ENCODE assay signal across 8 cellular contexts in the genomic region with DNA sequence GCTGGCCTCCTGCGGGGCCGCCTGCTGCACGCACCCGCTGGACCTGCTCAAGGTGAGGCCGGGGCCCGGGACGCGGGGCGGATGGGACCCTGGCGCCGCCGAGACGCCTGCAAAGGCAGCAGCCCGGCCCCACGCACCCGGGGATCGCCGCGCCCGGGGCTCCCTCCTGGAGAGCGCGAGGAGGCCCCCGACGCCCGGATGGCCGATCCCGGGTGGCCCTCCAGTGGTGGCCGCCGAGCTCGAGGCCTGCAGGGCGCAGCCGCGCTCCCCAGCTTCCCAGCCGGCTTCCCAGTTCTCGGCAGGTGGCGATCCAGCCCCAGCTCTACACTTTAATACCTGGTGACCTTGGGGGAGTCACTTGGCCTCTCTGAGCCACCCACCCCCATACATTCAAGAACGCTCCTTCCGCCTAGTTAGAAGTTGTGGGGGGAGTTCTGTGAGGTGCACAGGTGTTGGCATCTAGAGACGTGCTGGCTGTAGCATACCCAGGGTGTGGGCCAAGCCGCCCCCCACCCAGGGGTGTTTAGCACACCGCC. TPM values are rescaled to one million over a fixed set of nuclear protein-coding genes. Genes with fewer than 3 reads are reported as not detected.
A peak's percentile ranks its signal among the peaks of the same experiment; 100 is the strongest.
DNase-seq lines count a peak whose midpoint lies in the region; ATAC-seq, FAIRE-seq and TF ChIP-seq lines count a peak whose summit lies in the region.

No MANE protein-coding gene starts in this region.

- peak overlapping the region; percentile 83 for H3K27ac Mint-ChIP-seq in WTC11

- H3K4me1 ChIP-seq in heart right ventricle (peaks cover 7 to 36% (median 31%) of the 10 kb centered on the region in 9 donors), rectal smooth muscle tissue (ENCODE audit: control insufficient read depth, insufficient read depth, low read length) (peaks cover 11% of the 10 kb centered on the region)

- H3K9ac ChIP-seq in rectal smooth muscle tissue (ENCODE audit: low read length) = peak overlapping the region; percentile 38

- H3K9me3 ChIP-seq in heart right ventricle = no peaks in the 10 kb centered on the region

- ATAC-seq in HG03571 (IDR thresholded peaks at IDR 0.05; ENCODE audit: unreplicated experiment) (peak; percentile 11), WTC11 (peak; percentile 2), heart right ventricle (peak in 7 of 8 donors; percentile 3 to 29 (median 18)), GM18873 (IDR thresholded peaks at IDR 0.05; ENCODE audit: low FRiP score, unreplicated experiment) (no peak)

- peaks cover 24% of the 10 kb centered on the region for H3K4me1 Mint-ChIP-seq in WTC11

- H3K27me3 ChIP-seq in heart right ventricle (no peaks in the 10 kb centered on the region), rectal smooth muscle tissue (ENCODE audit: control insufficient read depth, insufficient read depth, low read length) (no peaks in the 10 kb centered on the region)

- POLR2A ChIA-PET in WTC11 (lab: Charles Lee) = interaction anchor here (1.4 to 2.3 kb wide), 2 partner anchors 9 to 10 kb away, joined by 3 to 11 read pairs; a partner anchor contains a TSS

- no peaks in the 10 kb centered on the region; the same call in 1 of the 2 replicates for H3K36me3 Mint-ChIP-seq in WTC11

- FAIRE-seq in GM12891 (lab: Jason Lieb, UNC) = no peak

- TF ChIP-seq POLR2A in GM12891 (IDR thresholded peaks at IDR 0.05; ENCODE audit: low read depth, low read length) = no peak

- DNase-seq in AG09309 (ENCODE audit: low read depth) (no peak), GM12891 (ENCODE audit: insufficient read length, low spot score) (peak; percentile 53), WTC11 (ENCODE audit: low spot score) (no peak), heart right ventricle (peak in 1 of 2 donors; percentile 44), amniotic stem cell (lab: John Stamatoyannopoulos, UW) (no peak)

- H3K36me3 ChIP-seq in heart right ventricle (peaks cover 0 to 9% (median 0%) of the 10 kb centered on the region in 9 donors), rectal smooth muscle tissue (ENCODE audit: control insufficient read depth, insufficient read depth, low read length) (no peaks in the 10 kb centered on the region)

- peaks cover 2% of the 10 kb centered on the region; the same call in 1 of the 2 replicates for H3K27me3 Mint-ChIP-seq in WTC11 (ENCODE audit: low read depth)

- H3K9me3 Mint-ChIP-seq in WTC11 = no peaks in the 10 kb centered on the region

- CTCF ChIA-PET in WTC11 (lab: Charles Lee) = interaction anchor here (0.5 to 1.4 kb wide), 5 partner anchors 10 to 194 kb away, joined by 3 to 5 read pairs (median 4); a partner anchor contains a TSS

- H3K4me3 Mint-ChIP-seq in WTC11 = peak overlapping the region; percentile 92

- TF ChIP-seq CTCF in AG09309 (IDR thresholded peaks at IDR 0.05; ENCODE audit: control insufficient read depth, insufficient read depth, low read depth, low read length, missing control alignments) (peak; percentile 25), WTC11 (IDR thresholded peaks at IDR 0.05) (no peak), heart right ventricle (IDR thresholded peaks at IDR 0.05) (peak in 3 of 9 donors; percentile 20 to 31 (median 22))

- intact Hi-C loops in heart right ventricle (cut with DNase I) = no loop called here

- H3K4me3 ChIP-seq in AG09309 (ENCODE audit: control insufficient read depth, low read depth, low read length) (peak overlapping the region; percentile 53), heart right ventricle (peak overlapping the region in 9 of 10 donors; percentile 68 to 87 (median 80)), rectal smooth muscle tissue (ENCODE audit: low read length) (peak overlapping the region; percentile 75)

- H3K27ac ChIP-seq in heart right ventricle (peak overlapping the region in 5 of 10 donors; percentile 19 to 63 (median 40)), rectal smooth muscle tissue (ENCODE audit: low read depth, low read length) (no peak overlapping the region)

- WGBS in heart right ventricle, 2 donors = 2% methylated on average over 37 to 41 of the region's 41 CpGs

TF ChIP-seq in GM12891, 5 proteins besides CTCF, POLR2A, EP300 and RAD21:
- TF ChIP-seq POLR2AphosphoS5 (IDR thresholded peaks at IDR 0.05; ENCODE audit: low read depth, low read length) (peak; percentile 46; the same call in 1 of the 2 replicates), PAX5 (IDR thresholded peaks at IDR 0.05; ENCODE audit: insufficient read depth, low read length, severe bottlenecking) (no peak)

TF ChIP-seq in WTC11, 78 proteins besides CTCF, POLR2A, EP300 and RAD21 (continues in another document):
- TF ChIP-seq, protein P1, sequence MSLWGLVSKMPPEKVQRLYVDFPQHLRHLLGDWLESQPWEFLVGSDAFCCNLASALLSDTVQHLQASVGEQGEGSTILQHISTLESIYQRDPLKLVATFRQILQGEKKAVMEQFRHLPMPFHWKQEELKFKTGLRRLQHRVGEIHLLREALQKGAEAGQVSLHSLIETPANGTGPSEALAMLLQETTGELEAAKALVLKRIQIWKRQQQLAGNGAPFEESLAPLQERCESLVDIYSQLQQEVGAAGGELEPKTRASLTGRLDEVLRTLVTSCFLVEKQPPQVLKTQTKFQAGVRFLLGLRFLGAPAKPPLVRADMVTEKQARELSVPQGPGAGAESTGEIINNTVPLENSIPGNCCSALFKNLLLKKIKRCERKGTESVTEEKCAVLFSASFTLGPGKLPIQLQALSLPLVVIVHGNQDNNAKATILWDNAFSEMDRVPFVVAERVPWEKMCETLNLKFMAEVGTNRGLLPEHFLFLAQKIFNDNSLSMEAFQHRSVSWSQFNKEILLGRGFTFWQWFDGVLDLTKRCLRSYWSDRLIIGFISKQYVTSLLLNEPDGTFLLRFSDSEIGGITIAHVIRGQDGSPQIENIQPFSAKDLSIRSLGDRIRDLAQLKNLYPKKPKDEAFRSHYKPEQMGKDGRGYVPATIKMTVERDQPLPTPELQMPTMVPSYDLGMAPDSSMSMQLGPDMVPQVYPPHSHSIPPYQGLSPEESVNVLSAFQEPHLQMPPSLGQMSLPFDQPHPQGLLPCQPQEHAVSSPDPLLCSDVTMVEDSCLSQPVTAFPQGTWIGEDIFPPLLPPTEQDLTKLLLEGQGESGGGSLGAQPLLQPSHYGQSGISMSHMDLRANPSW (CRISPR knock-in tag; conservative IDR thresholded peaks at IDR 0.05; ENCODE audit: low read depth) = no peak
- TF ChIP-seq, protein P2, sequence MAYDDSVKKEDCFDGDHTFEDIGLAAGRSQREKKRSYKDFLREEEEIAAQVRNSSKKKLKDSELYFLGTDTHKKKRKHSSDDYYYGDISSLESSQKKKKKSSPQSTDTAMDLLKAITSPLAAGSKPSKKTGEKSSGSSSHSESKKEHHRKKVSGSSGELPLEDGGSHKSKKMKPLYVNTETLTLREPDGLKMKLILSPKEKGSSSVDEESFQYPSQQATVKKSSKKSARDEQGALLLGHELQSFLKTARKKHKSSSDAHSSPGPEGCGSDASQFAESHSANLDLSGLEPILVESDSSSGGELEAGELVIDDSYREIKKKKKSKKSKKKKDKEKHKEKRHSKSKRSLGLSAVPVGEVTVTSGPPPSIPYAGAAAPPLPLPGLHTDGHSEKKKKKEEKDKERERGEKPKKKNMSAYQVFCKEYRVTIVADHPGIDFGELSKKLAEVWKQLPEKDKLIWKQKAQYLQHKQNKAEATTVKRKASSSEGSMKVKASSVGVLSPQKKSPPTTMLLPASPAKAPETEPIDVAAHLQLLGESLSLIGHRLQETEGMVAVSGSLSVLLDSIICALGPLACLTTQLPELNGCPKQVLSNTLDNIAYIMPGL (CRISPR knock-in tag; IDR thresholded peaks at IDR 0.05) = peak; percentile 46; the same call in 1 of the 2 replicates
- no peak for TF ChIP-seq ZNF219 (CRISPR knock-in tag; IDR thresholded peaks at IDR 0.05; ENCODE audit: borderline replicate concordance)
- no peak; the same call in 1 of the 2 replicates for TF ChIP-seq EMX1 (CRISPR knock-in tag; IDR thresholded peaks at IDR 0.05)
- TF ChIP-seq RELA (CRISPR knock-in tag; IDR thresholded peaks at IDR 0.05; ENCODE audit: borderline replicate concordance) = 0 out of 2 replicates have a peak, but pooled peaks have one; percentile 55
- TF ChIP-seq, protein P3, sequence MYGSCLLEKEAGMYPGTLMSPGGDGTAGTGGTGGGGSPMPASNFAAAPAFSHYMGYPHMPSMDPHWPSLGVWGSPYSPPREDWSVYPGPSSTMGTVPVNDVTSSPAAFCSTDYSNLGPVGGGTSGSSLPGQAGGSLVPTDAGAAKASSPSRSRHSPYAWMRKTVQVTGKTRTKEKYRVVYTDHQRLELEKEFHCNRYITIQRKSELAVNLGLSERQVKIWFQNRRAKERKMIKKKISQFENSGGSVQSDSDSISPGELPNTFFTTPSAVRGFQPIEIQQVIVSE (CRISPR knock-in tag; IDR thresholded peaks at IDR 0.05; ENCODE audit: borderline replicate concordance) = no peak
- TF ChIP-seq, protein P4, sequence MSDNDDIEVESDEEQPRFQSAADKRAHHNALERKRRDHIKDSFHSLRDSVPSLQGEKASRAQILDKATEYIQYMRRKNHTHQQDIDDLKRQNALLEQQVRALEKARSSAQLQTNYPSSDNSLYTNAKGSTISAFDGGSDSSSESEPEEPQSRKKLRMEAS (CRISPR knock-in tag; IDR thresholded peaks at IDR 0.05) = 0 out of 2 replicates have a peak, but pooled peaks have one; percentile 2
- TF ChIP-seq, protein P5, sequence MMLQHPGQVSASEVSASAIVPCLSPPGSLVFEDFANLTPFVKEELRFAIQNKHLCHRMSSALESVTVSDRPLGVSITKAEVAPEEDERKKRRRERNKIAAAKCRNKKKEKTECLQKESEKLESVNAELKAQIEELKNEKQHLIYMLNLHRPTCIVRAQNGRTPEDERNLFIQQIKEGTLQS (CRISPR knock-in tag; conservative IDR thresholded peaks at IDR 0.05) = no peak

RNA-seq across cellular contexts. Expression of a gene that starts 0.5 kb away (rescaled TPM):
- polyA plus RNA-seq in GM12891 (2012; ENCODE audit: low read depth, missing spikeins) = 14.0 TPM
- total RNA-seq in WTC11 (2021) = 34.0 to 38.7 TPM (median 37.9 TPM) in 3 replicates
- 10 to 100 TPM in 2 of 10 donors, 1 to 10 TPM in 8; 6.7 to 10.5 (median 9.1) TPM for total RNA-seq in heart right ventricle
- polyA plus RNA-seq in heart right ventricle = 10 to 100 TPM; 11.7 to 14.6 TPM

RNA-seq across cellular contexts. Expression of a gene that starts 9.4 kb away (rescaled TPM):
- polyA plus RNA-seq in GM12891 (2012; ENCODE audit: low read depth, missing spikeins) = 103 TPM
- total RNA-seq in WTC11 (2021) (134 to 139 TPM (median 136 TPM) in 3 replicates), heart right ventricle (100 to 1,000 TPM; 105 to 216 (median 134) TPM)
- polyA plus RNA-seq in heart right ventricle = 100 to 1,000 TPM; 409 to 533 TPM

RNA-seq across cellular contexts. Expression of a gene that starts 28.7 kb away (rescaled TPM):
- polyA plus RNA-seq in GM12891 (2012; ENCODE audit: low read depth, missing spikeins) = 51.7 TPM
- total RNA-seq in WTC11 (2021) (83.7 to 113 TPM (median 90.8 TPM) in 3 replicates), heart right ventricle (10 to 100 TPM; 33.1 to 53.7 (median 37.8) TPM)
- polyA plus RNA-seq in heart right ventricle = 100 to 1,000 TPM in 1 of 2 donors, 10 to 100 TPM in 1; 83.0 to 102 TPM

RNA-seq across cellular contexts. Expression of a gene that starts 28.9 kb away (rescaled TPM):
- 24.0 TPM for polyA plus RNA-seq in GM12891 (2012; ENCODE audit: low read depth, missing spikeins)
- total RNA-seq in WTC11 (2021) (44.7 to 46.7 TPM (median 45.4 TPM) in 3 replicates), heart right ventricle (10 to 100 TPM; 11.1 to 19.1 (median 15.7) TPM)
- polyA plus RNA-seq in heart right ventricle = 10 to 100 TPM; 29.1 to 41.2 TPM

RNA-seq across cellular contexts. Expression of a gene that starts 46.0 kb away (rescaled TPM):
- 23.9 TPM for polyA plus RNA-seq in GM12891 (2012; ENCODE audit: low read depth, missing spikeins)
- total RNA-seq in WTC11 (2021) = 34.3 to 36.8 TPM (median 35.2 TPM) in 3 replicates
- 1 to 10 TPM; 3.4 to 9.7 (median 5.4) TPM for total RNA-seq in heart right ventricle
- 10 to 100 TPM; 11.3 to 14.4 TPM for polyA plus RNA-seq in heart right ventricle
